ENCODE assay signal across 9 cellular contexts in the genomic region with DNA sequence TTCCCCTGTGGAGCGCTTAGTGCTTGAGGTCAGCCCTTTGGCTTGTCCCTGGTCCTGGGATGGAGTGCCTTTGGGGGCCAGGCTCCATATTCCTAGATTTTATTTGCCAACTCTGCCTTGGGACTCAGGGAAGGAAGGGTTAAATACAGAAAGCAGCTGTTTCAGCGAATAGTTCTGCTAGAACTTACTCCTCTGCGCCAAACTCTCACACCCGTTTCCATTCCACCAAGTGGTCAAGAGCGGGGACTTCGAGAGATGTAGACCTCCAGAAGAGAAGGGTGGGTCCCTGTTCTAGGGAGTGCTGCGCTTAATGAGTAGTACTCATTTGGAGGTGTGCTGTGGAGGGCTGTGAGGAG. TPM values are rescaled to one million over a fixed set of nuclear protein-coding genes. Genes with fewer than 3 reads are reported as not detected.
DNase-seq lines count a peak whose midpoint lies in the region; TF ChIP-seq lines count a peak whose summit lies in the region.
"Had no signal": no experiment of that assay in that cellular context is flagged by ENCODE, and none has a peak within 500 bp of the region (broad histone marks: within the 10 kb centered on the region; RNA-seq: fewer than 3 reads in every experiment).

No MANE protein-coding gene starts in this region.

- no peaks in the 10 kb centered on the region for H3K27me3 ChIP-seq in liver (ENCODE audit: control insufficient read depth in 4 of 4, insufficient read depth in 4 of 4, low read length in 3 of 4)
- no peaks in the 10 kb centered on the region for H3K27me3 ChIP-seq in subcutaneous abdominal adipose tissue (ENCODE audit: control insufficient read depth in 5 of 5, insufficient read depth in 4 of 5, low read length in 5 of 5)

- H3K4me3 Mint-ChIP-seq in T-helper 2 cell treated with Interferon-gamma antibody and Interleukin-4, amounts not matched to agents 5 μg/mL and 100 μg/mL, for 36 hours = peak overlapping the region; percentile 22
- peak overlapping the region; percentile 20 for H3K4me3 Mint-ChIP-seq in activated CD4-positive, alpha-beta memory T cell treated with anti-CD3 and anti-CD28 coated beads, Interleukin-2, amount 10 ng/mL, durations not matched to agents 7 days and 5 days

- H3K9me3 ChIP-seq in liver (ENCODE audit: control insufficient read depth in 4 of 4, low read length in 3 of 4) = no peaks in the 10 kb centered on the region
- no peaks in the 10 kb centered on the region for H3K9me3 ChIP-seq in subcutaneous abdominal adipose tissue (ENCODE audit: control insufficient read depth in 5 of 5, low read length in 5 of 5)

- H3K4me1 ChIP-seq in liver (ENCODE audit: control insufficient read depth in 4 of 4, insufficient read depth in 4 of 4, low read length in 3 of 4) (peaks cover 0 to 50% (median 27%) of the 10 kb centered on the region in 4 donors), subcutaneous abdominal adipose tissue (ENCODE audit: control insufficient read depth in 5 of 5, insufficient read depth in 5 of 5, low read length in 5 of 5) (peaks cover 5 to 31% (median 29%) of the 10 kb centered on the region in 5 donors)

- H3K9ac ChIP-seq in liver (ENCODE audit: low read depth in 1 of 2, low read length in 2 of 2) (peak overlapping the region in 1 of 2 donors; percentile 5), subcutaneous abdominal adipose tissue (ENCODE audit: low read length in 5 of 5) (peak overlapping the region in 1 of 5 donors; percentile 47)

- no peak for TF ChIP-seq CTCF in liver (IDR thresholded peaks at IDR 0.05; ENCODE audit: low read depth, low read length, missing input control)

- 38% methylated on average over 7 of the region's 7 CpGs for WGBS in liver

- H3K4me1 Mint-ChIP-seq in T-helper 2 cell treated with Interferon-gamma antibody and Interleukin-4, amounts not matched to agents 5 μg/mL and 100 μg/mL, for 36 hours (ENCODE audit: low read depth) = peaks cover 23% of the 10 kb centered on the region
- peaks cover 45% of the 10 kb centered on the region for H3K4me1 Mint-ChIP-seq in activated CD4-positive, alpha-beta memory T cell treated with anti-CD3 and anti-CD28 coated beads, Interleukin-2, amount 10 ng/mL, durations not matched to agents 7 days and 5 days

- no peaks in the 10 kb centered on the region for H3K9me3 Mint-ChIP-seq in T-helper 2 cell treated with Interferon-gamma antibody and Interleukin-4, amounts not matched to agents 5 μg/mL and 100 μg/mL, for 36 hours
- H3K9me3 Mint-ChIP-seq in activated CD4-positive, alpha-beta memory T cell treated with anti-CD3 and anti-CD28 coated beads, Interleukin-2, amount 10 ng/mL, durations not matched to agents 7 days and 5 days = no peaks in the 10 kb centered on the region

- no peak for DNase-seq in T-helper 2 cell treated with Interferon-gamma antibody and Interleukin-4, amounts not matched to agents 5 μg/mL and 100 μg/mL, for 36 hours (ENCODE audit: low spot score)
- DNase-seq in T-helper 2 cell (no peak), NCI-H2107 treated with DMSO at 0.1 percent for 48 hours (lab: John Stamatoyannopoulos, UW; ENCODE audit: unreplicated experiment) (no peak), NCI-H526 treated with DMSO at 0.1 percent for 48 hours (lab: John Stamatoyannopoulos, UW) (no peak), NCI-H2196 (lab: John Stamatoyannopoulos, UW; ENCODE audit: unreplicated experiment) (no peak)
- no peak for DNase-seq in activated CD4-positive, alpha-beta memory T cell treated with anti-CD3 and anti-CD28 coated beads, Interleukin-2, amount 10 ng/mL, durations not matched to agents 7 days and 5 days

- POLR2A ChIA-PET in activated CD4-positive, alpha-beta memory T cell treated with anti-CD3 and anti-CD28 coated beads, Interleukin-2, amount 10 ng/mL, durations not matched to agents 7 days and 5 days (lab: Charles Lee) = interaction anchor here (0.6 to 3.5 kb wide), 29 partner anchors 8 to 963 kb away, joined by 3 to 69 read pairs (median 5); a partner anchor contains a TSS

- peak overlapping the region in 2 of 3 donors; percentile 17 to 25 for H3K4me3 ChIP-seq in liver (ENCODE audit: low read depth in 1 of 3, low read length in 3 of 3)
- H3K4me3 ChIP-seq in subcutaneous abdominal adipose tissue (ENCODE audit: low read depth in 1 of 5, low read length in 5 of 5) = peak overlapping the region in 2 of 5 donors; percentile 37 to 88

- H3K27ac ChIP-seq in liver (ENCODE audit: low read depth in 1 of 2, low read length in 2 of 2) (peak overlapping the region; percentile 75), subcutaneous abdominal adipose tissue (ENCODE audit: low read depth, low read length) (peak overlapping the region; percentile 59)

- CTCF ChIA-PET in activated CD4-positive, alpha-beta memory T cell treated with anti-CD3 and anti-CD28 coated beads, Interleukin-2, amount 10 ng/mL, durations not matched to agents 7 days and 5 days (lab: Charles Lee) = interaction anchor here (0.7 to 10.7 kb wide), 46 partner anchors 9 to 524 kb away, joined by 3 to 193 read pairs (median 6); a partner anchor contains a TSS

- no peaks in the 10 kb centered on the region for H3K27me3 Mint-ChIP-seq in T-helper 2 cell treated with Interferon-gamma antibody and Interleukin-4, amounts not matched to agents 5 μg/mL and 100 μg/mL, for 36 hours (ENCODE audit: low read depth)
- H3K27me3 Mint-ChIP-seq in activated CD4-positive, alpha-beta memory T cell treated with anti-CD3 and anti-CD28 coated beads, Interleukin-2, amount 10 ng/mL, durations not matched to agents 7 days and 5 days = no peaks in the 10 kb centered on the region

- H3K36me3 ChIP-seq in liver (ENCODE audit: control insufficient read depth in 4 of 4, insufficient read depth in 3 of 4, low read depth in 1 of 4, low read length in 3 of 4) = peaks cover 3 to 14% (median 7%) of the 10 kb centered on the region in 4 donors
- peaks cover 0 to 23% (median 20%) of the 10 kb centered on the region in 5 donors for H3K36me3 ChIP-seq in subcutaneous abdominal adipose tissue (ENCODE audit: control insufficient read depth in 5 of 5, insufficient read depth in 5 of 5, low read length in 5 of 5)

- no peak for TF ChIP-seq RAD21 in liver (IDR thresholded peaks at IDR 0.05)

- H3K27ac Mint-ChIP-seq in T-helper 2 cell treated with Interferon-gamma antibody and Interleukin-4, amounts not matched to agents 5 μg/mL and 100 μg/mL, for 36 hours = peak overlapping the region; percentile 99
- peak overlapping the region; percentile 94 for H3K27ac Mint-ChIP-seq in activated CD4-positive, alpha-beta memory T cell treated with anti-CD3 and anti-CD28 coated beads, Interleukin-2, amount 10 ng/mL, durations not matched to agents 7 days and 5 days

- peaks cover 23% of the 10 kb centered on the region for H3K36me3 Mint-ChIP-seq in T-helper 2 cell treated with Interferon-gamma antibody and Interleukin-4, amounts not matched to agents 5 μg/mL and 100 μg/mL, for 36 hours (ENCODE audit: low read depth)
- H3K36me3 Mint-ChIP-seq in activated CD4-positive, alpha-beta memory T cell treated with anti-CD3 and anti-CD28 coated beads, Interleukin-2, amount 10 ng/mL, durations not matched to agents 7 days and 5 days (ENCODE audit: low read depth) = peaks cover 27% of the 10 kb centered on the region

TF ChIP-seq in liver, 16 proteins besides CTCF, POLR2A, EP300 and RAD21 (continues in another document):
- TF ChIP-seq SP1 (IDR thresholded peaks at IDR 0.05) (no peak), FOXA1 (IDR thresholded peaks at IDR 0.05) (no peak), RXRA (IDR thresholded peaks at IDR 0.05) (no peak), HNF4G (IDR thresholded peaks at IDR 0.05) (no peak), FOXA2 (IDR thresholded peaks at IDR 0.05) (no peak)
- TF ChIP-seq, protein P1, sequence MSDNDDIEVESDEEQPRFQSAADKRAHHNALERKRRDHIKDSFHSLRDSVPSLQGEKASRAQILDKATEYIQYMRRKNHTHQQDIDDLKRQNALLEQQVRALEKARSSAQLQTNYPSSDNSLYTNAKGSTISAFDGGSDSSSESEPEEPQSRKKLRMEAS (IDR thresholded peaks at IDR 0.05) = no peak

RNA-seq across cellular contexts. Expression of a gene that starts 0.7 kb away (rescaled TPM):
- 10 to 100 TPM; 17.4 to 18.1 TPM for total RNA-seq in activated CD4-positive, alpha-beta memory T cell treated with anti-CD3 and anti-CD28 coated beads, Interleukin-2, amount 10 ng/mL, durations not matched to agents 7 days and 5 days
- total RNA-seq in liver = 1 to 10 TPM; 6.7 to 7.4 TPM
- polyA plus RNA-seq in liver = 10 to 100 TPM; 10.4 to 10.5 TPM

RNA-seq across cellular contexts. Expression of a gene that starts 1.7 kb away (rescaled TPM):
- not detected for total RNA-seq in activated CD4-positive, alpha-beta memory T cell treated with anti-CD3 and anti-CD28 coated beads, Interleukin-2, amount 10 ng/mL, durations not matched to agents 7 days and 5 days
- total RNA-seq in liver = 1,000 to 10,000 TPM; 5,041 to 8,644 TPM
- over 10,000 TPM; 12,638 to 30,612 TPM for polyA plus RNA-seq in liver
- total RNA-seq: M059J had no signal

RNA-seq across cellular contexts. Expression of a gene that starts 10.1 kb away (rescaled TPM):
- 1 to 10 TPM; 1.1 to 1.3 TPM for total RNA-seq in activated CD4-positive, alpha-beta memory T cell treated with anti-CD3 and anti-CD28 coated beads, Interleukin-2, amount 10 ng/mL, durations not matched to agents 7 days and 5 days
- 10 to 100 TPM; 25.4 to 32.6 TPM for total RNA-seq in liver
- polyA plus RNA-seq in liver = 10 to 100 TPM; 46.1 to 77.1 TPM
- total RNA-seq: M059J had no signal

RNA-seq across cellular contexts. Expression of a gene that starts 12.8 kb away (rescaled TPM):
- total RNA-seq in activated CD4-positive, alpha-beta memory T cell treated with anti-CD3 and anti-CD28 coated beads, Interleukin-2, amount 10 ng/mL, durations not matched to agents 7 days and 5 days = not detected
- total RNA-seq in liver = 10 to 100 TPM; 10.4 to 52.3 TPM
- polyA plus RNA-seq in liver = 100 to 1,000 TPM in 1 of 2 donors, 10 to 100 TPM in 1; 43.0 to 128 TPM
- total RNA-seq: M059J had no signal

RNA-seq across cellular contexts. Expression of a gene that starts 23.0 kb away (rescaled TPM):
- total RNA-seq in activated CD4-positive, alpha-beta memory T cell treated with anti-CD3 and anti-CD28 coated beads, Interleukin-2, amount 10 ng/mL, durations not matched to agents 7 days and 5 days = 10 to 100 TPM; 83.0 to 87.3 TPM
- total RNA-seq in liver = 100 to 1,000 TPM; 105 to 167 TPM
- 100 to 1,000 TPM in 1 of 2 donors, 10 to 100 TPM in 1; 93.3 to 135 TPM for polyA plus RNA-seq in liver

Comparison
In these comparisons a context has a peak if more than half of its experiments do, and no peak if none do; other contexts are left out.
1. RNA of a gene that starts 1.7 kb away (total RNA-seq): 5,041 to 8,644 TPM in liver; not detected in activated CD4-positive, alpha-beta memory T cell treated with anti-CD3 and anti-CD28 coated beads, Interleukin-2, amount 10 ng/mL, durations not matched to agents 7 days and 5 days; every median in the first group is over 1,000 times any median in the second.
2. RNA of a gene that starts 10.1 kb away (total RNA-seq): 25.4 to 32.6 TPM in liver; 1.1 to 1.3 TPM in activated CD4-positive, alpha-beta memory T cell treated with anti-CD3 and anti-CD28 coated beads, Interleukin-2, amount 10 ng/mL, durations not matched to agents 7 days and 5 days; every median in the first group is over 10 times any median in the second.